ENCODE assay signal across 11 cellular contexts in genomic region chr10:35372329-35372728, GRCh38. TPM values are rescaled to one million over a fixed set of nuclear protein-coding genes. Genes with fewer than 3 reads are reported as not detected.
A peak's percentile ranks its signal among the peaks of the same experiment; 100 is the strongest.
DNase-seq lines count a peak whose midpoint lies in the region; ATAC-seq and TF ChIP-seq lines count a peak whose summit lies in the region.
"Had no signal": no experiment of that assay in that cellular context is flagged by ENCODE, and none has a peak within 500 bp of the region (broad histone marks: within the 10 kb centered on the region; RNA-seq: fewer than 3 reads in every experiment).

No MANE protein-coding gene starts in this region.

- H3K36me3 ChIP-seq in GM23248 (ENCODE audit: low read depth): no peaks in the 10 kb centered on the region
- H3K36me3 ChIP-seq in SJSA1: no peaks in the 10 kb centered on the region
- H3K36me3 ChIP-seq: colonic mucosa, pancreas had no signal

- peak overlapping the region; percentile 69 for H3K4me2 ChIP-seq in GM23248 (ENCODE audit: unreplicated experiment)

- intact Hi-C loops in Right ventricle myocardium superior (cut with DNase I): no loop called here

- DNase-seq in GM23248: peak; percentile 89
- DNase-seq in SJSA1 (ENCODE audit: low read depth in 1 of 2, low spot score in 2 of 2): peak; percentile 70 to 75
- peak; percentile 66 for DNase-seq in Right ventricle myocardium superior
- peak; percentile 76 for DNase-seq in renal cortical epithelial cell (ENCODE audit: low read depth)
- DNase-seq in mesothelial cell of epicardium (ENCODE audit: low spot score in 2 of 2, unreplicated experiment in 2 of 2): no peak
- no peak for DNase-seq in nucleus accumbens (lab: John Stamatoyannopoulos, UW)
- DNase-seq in 8988T: no peak
- DNase-seq: colonic mucosa, NCI-H1092 treated with DMSO at 0.1 percent for 48 hours, pancreas had no signal

- in situ Hi-C loops in GM23248 (cut with MboI): no loop called here

- peak overlapping the region; percentile 44; the same call in 1 of the 2 replicates for H3K9ac ChIP-seq in GM23248

- H3K4me1 Mint-ChIP-seq in mesothelial cell of epicardium: peaks cover 23% of the 10 kb centered on the region

- H3K27ac ChIP-seq in GM23248 (peak overlapping the region; percentile 75), SJSA1 (peak overlapping the region; percentile 33)
- H3K27ac ChIP-seq: colonic mucosa had no signal

- H3K4me1 ChIP-seq in GM23248 (ENCODE audit: insufficient read depth): peaks cover 32% of the 10 kb centered on the region
- H3K4me1 ChIP-seq in SJSA1 (replicated peaks): peaks cover 17% of the 10 kb centered on the region
- H3K4me1 ChIP-seq: colonic mucosa had no signal

- no peaks in the 10 kb centered on the region for H3K9me2 ChIP-seq in GM23248 (ENCODE audit: insufficient read depth)

- H3K27me3 ChIP-seq in GM23248 (replicated peaks; ENCODE audit: insufficient read depth): no peaks in the 10 kb centered on the region
- H3K27me3 ChIP-seq in SJSA1 (replicated peaks): no peaks in the 10 kb centered on the region
- H3K27me3 ChIP-seq: colonic mucosa, pancreas had no signal

- ATAC-seq in Right ventricle myocardium superior (ENCODE audit: poor library complexity): peak; percentile 93
- no peak for ATAC-seq in GM21360 (IDR thresholded peaks at IDR 0.05; ENCODE audit: unreplicated experiment)

- peaks cover 14% of the 10 kb centered on the region for H3K36me3 Mint-ChIP-seq in mesothelial cell of epicardium

- H4K20me1 ChIP-seq in GM23248 (ENCODE audit: insufficient read depth): peaks cover 4% of the 10 kb centered on the region; the same call in 1 of the 2 replicates

- no peak for TF ChIP-seq CTCF in mesothelial cell of epicardium (IDR thresholded peaks at IDR 0.05; ENCODE audit: unreplicated experiment)

- no peaks in the 10 kb centered on the region for H3K27me3 Mint-ChIP-seq in mesothelial cell of epicardium (ENCODE audit: low read depth)

- H3K79me2 ChIP-seq in GM23248 (ENCODE audit: insufficient read depth): peaks cover 100% of the 10 kb centered on the region

- H3K9me3 Mint-ChIP-seq in mesothelial cell of epicardium: peaks cover 10% of the 10 kb centered on the region

- H3K27ac Mint-ChIP-seq in mesothelial cell of epicardium: no peak overlapping the region

- no peaks in the 10 kb centered on the region for H3K9me3 ChIP-seq in GM23248 (ENCODE audit: low read depth)
- no peaks in the 10 kb centered on the region for H3K9me3 ChIP-seq in SJSA1 (replicated peaks)
- H3K9me3 ChIP-seq: colonic mucosa, pancreas had no signal

- no peak overlapping the region for H3K4me3 Mint-ChIP-seq in mesothelial cell of epicardium

- H3K4me3 ChIP-seq in GM23248: peak overlapping the region; percentile 26
- H3K4me3 ChIP-seq in SJSA1: no peak overlapping the region
- H3K4me3 ChIP-seq: colonic mucosa, pancreas had no signal

- H2AFZ ChIP-seq in GM23248: 0 out of 2 replicates have a peak overlapping the region, but pooled peaks have one; percentile 13

- peaks cover 15% of the 10 kb centered on the region for H3F3A ChIP-seq in GM23248 (ENCODE audit: insufficient read depth)

- WGBS in GM23248 (ENCODE audit: low coverage in 1 of 2, low lambda C conversion rate in 2 of 2, missing lambda C conversion rate in 2 of 2), 2 experiments: 7% methylated on average over 5 of the region's 5 CpGs

RNA-seq across cellular contexts. Expression of gene CCNY, which starts 36.0 kb away (rescaled TPM):
- 57.8 and 70.4 TPM in 2 replicates for total RNA-seq in GM23248 (2014; rRNA removed; shearing (Covaris generic))
- polyA plus RNA-seq in GM23248 (2016; fragmentation: Nextera tagmentation; extraction: Ambion mirVana): 12.3 and 12.8 TPM in 2 replicates
- total RNA-seq in SJSA1 (2014; rRNA removed; shearing (Covaris generic)): 41.1 and 58.0 TPM in 2 replicates
- 92.7 TPM for total RNA-seq in Right ventricle myocardium superior
- 59.3 and 66.3 TPM in 2 replicates for total RNA-seq in renal cortical epithelial cell
- total RNA-seq in mesothelial cell of epicardium: 66.5 to 75.4 TPM (median 68.9 TPM) in 3 replicates

Comparison
In these comparisons a context has a peak if more than half of its experiments do, and no peak if none do; other contexts are left out.
1. DNase-seq: peak in GM23248 (single experiment), SJSA1 (2 of 2), Right ventricle myocardium superior (single experiment) and renal cortical epithelial cell (single experiment); none in mesothelial cell of epicardium (0 of 2), nucleus accumbens (0 of 56) and 8988T (single experiment).